Comparison of ENCODE assay signal across 8 cellular contexts in genomic region chr12:109052415-109053323, GRCh38.
DNase-seq lines count a peak whose midpoint lies in the region; ATAC-seq and TF ChIP-seq lines count a peak whose summit lies in the region.

USP30 (plus strand) TSS chr12:109052576; CDS start chr12:109052679, 103 bp downstream.

- peak within 1 kb of the TSS; percentile 95 for H3K4me2 ChIP-seq in OCI-LY3 (ENCODE audit: low read length)

- H3K27ac ChIP-seq in HUES6 (ENCODE audit: low read depth, low read length) (peak within 1 kb of the TSS; percentile 42; the same call in 1 of the 2 replicates), OCI-LY3 (ENCODE audit: low read length) (peak within 1 kb of the TSS; percentile 61), mucosa of rectum (ENCODE audit: low read depth in 2 of 2, low read length in 2 of 2) (peak within 1 kb of the TSS; percentile 86 to 87)

- peak; percentile 91 for DNase-seq in DMS 273 (lab: John Stamatoyannopoulos, UW; ENCODE audit: unreplicated experiment)
- peak; percentile 76 for DNase-seq in activated T-cell treated with anti-CD3 and anti-CD28 coated beads for 48 hours (ENCODE audit: low read depth)
- peak; percentile 92 to 94 for DNase-seq in erythroblast (lab: John Stamatoyannopoulos, UW)
- peak; percentile 69 for DNase-seq in stimulated activated CD8-positive, alpha-beta memory T cell treated with anti-CD3 and anti-CD28 coated beads, Interleukin-4, amount 100 ng/mL, for 24 hours (ENCODE audit: low read depth)

- H3K4me3 ChIP-seq in HUES6 (ENCODE audit: low read depth, low read length): peak within 1 kb of the TSS; percentile 99
- H3K4me3 ChIP-seq in OCI-LY3 (ENCODE audit: low read length): peak within 1 kb of the TSS; percentile 93
- peak within 1 kb of the TSS; percentile 91 to 96 for H3K4me3 ChIP-seq in mucosa of rectum (ENCODE audit: low read length in 2 of 2)

- ATAC-seq in GM21447 (IDR thresholded peaks at IDR 0.05; ENCODE audit: unreplicated experiment): peak; percentile 63

- peaks cover 12% of the 10 kb centered on the region; the same call in 1 of the 2 replicates for H3K79me2 ChIP-seq in OCI-LY3 (ENCODE audit: low read length)

- peak; percentile 42 for TF ChIP-seq POLR2A in erythroblast (IDR thresholded peaks at IDR 0.05; ENCODE audit: low read length)

- H3K36me3 ChIP-seq in HUES6 (ENCODE audit: control insufficient read depth, insufficient read depth, low read length) (no peaks in the 10 kb centered on the region), OCI-LY3 (replicated peaks; ENCODE audit: low read depth, low read length) (no peaks in the 10 kb centered on the region), mucosa of rectum (ENCODE audit: control insufficient read depth in 2 of 2, insufficient read depth in 2 of 2, low read length in 2 of 2) (peaks cover 0 to 3% of the 10 kb centered on the region in 2 donors)

- peak within 1 kb of the TSS; percentile 98 for H2AFZ ChIP-seq in OCI-LY3 (ENCODE audit: low read depth, low read length)

- TF ChIP-seq CTCF in OCI-LY3 (IDR thresholded peaks at IDR 0.05; ENCODE audit: low read depth, low read length): no peak

- H3K4me1 ChIP-seq in HUES6 (ENCODE audit: control insufficient read depth, insufficient read depth, low read length) (no peaks in the 10 kb centered on the region), OCI-LY3 (ENCODE audit: low read length) (peaks cover 4% of the 10 kb centered on the region; the same call in 1 of the 2 replicates), mucosa of rectum (ENCODE audit: control insufficient read depth in 2 of 2, insufficient read depth in 2 of 2, low read length in 2 of 2) (peaks cover 10 to 11% of the 10 kb centered on the region in 2 donors)

- peak within 1 kb of the TSS; percentile 76 for H3K9ac ChIP-seq in HUES6 (ENCODE audit: low read length)
- H3K9ac ChIP-seq in OCI-LY3 (ENCODE audit: low read length): peak within 1 kb of the TSS; percentile 75
- H3K9ac ChIP-seq in mucosa of rectum (ENCODE audit: low read depth in 1 of 2, low read length in 2 of 2): peak within 1 kb of the TSS; percentile 92 to 94

- no peaks in the 10 kb centered on the region for H3K27me3 ChIP-seq in HUES6 (ENCODE audit: control insufficient read depth, insufficient read depth, low read length)
- no peaks in the 10 kb centered on the region for H3K27me3 ChIP-seq in OCI-LY3 (ENCODE audit: low read depth, low read length)
- H3K27me3 ChIP-seq in mucosa of rectum (ENCODE audit: control insufficient read depth in 2 of 2, insufficient read depth in 2 of 2, low read length in 2 of 2): no peaks in the 10 kb centered on the region

- H4K20me1 ChIP-seq in OCI-LY3 (ENCODE audit: insufficient read depth, low read length): no peaks in the 10 kb centered on the region

- H3K9me3 ChIP-seq in HUES6 (ENCODE audit: control insufficient read depth, insufficient read depth, low read depth, low read length) (no peaks in the 10 kb centered on the region), OCI-LY3 (ENCODE audit: insufficient read depth, low read length) (no peaks in the 10 kb centered on the region), mucosa of rectum (ENCODE audit: control insufficient read depth in 2 of 2, low read length in 2 of 2) (no peaks in the 10 kb centered on the region)

Comparison
In these comparisons a context has a peak if more than half of its experiments do, and no peak if none do; other contexts are left out.
1. Peak in every context shown above with its lines: DNase-seq, ATAC-seq, H3K4me3 ChIP-seq and H3K27ac ChIP-seq.